Comparison of ENCODE assay signal across 25 cellular contexts in the genomic region with DNA sequence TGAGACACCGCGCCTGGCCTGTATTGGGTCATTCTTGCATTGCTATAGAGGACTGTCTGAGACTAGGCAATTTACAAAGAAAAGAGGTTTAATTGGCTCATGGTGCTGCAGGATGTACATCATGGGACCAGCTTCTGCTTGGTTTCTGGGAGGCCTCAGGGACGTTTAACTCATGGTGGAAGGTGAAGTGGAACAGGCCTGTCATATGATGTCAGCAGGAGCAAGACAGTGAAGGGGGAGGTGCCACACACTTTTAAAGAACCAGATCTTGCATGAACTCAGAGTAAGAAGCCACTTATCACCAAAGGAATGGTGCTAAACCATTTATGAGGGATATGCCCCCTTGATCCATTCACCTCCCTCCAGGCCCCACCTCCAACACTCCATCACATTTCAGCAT. TPM values are rescaled to one million over a fixed set of nuclear protein-coding genes. Genes with fewer than 3 reads are reported as not detected.
"Had no signal": no experiment of that assay in that cellular context is flagged by ENCODE, and none has a peak within 500 bp of the region (broad histone marks: within the 10 kb centered on the region; RNA-seq: fewer than 3 reads in every experiment).

No MANE protein-coding gene starts in this region.

- H3K9me3 ChIP-seq: esophagus squamous epithelium, heart right ventricle, left lung, neutrophil, right lobe of liver, suprapubic skin, tibial artery, upper lobe of right lung had no signal

- H3K4me3 Mint-ChIP-seq: activated T-cell treated with anti-CD3 and anti-CD28 coated beads, Interleukin-2, amount 50 U/mL, for 72 hours; central memory CD8-positive, alpha-beta T cell; dendritic cell treated with granulocyte-macrophage colony-stimulating factor and Interleukin-4, amounts not matched to agents 40 ng/mL and 50 ng/mL, for 4 days; endodermal cell; nephron progenitor cell had no signal

- H3K4me3 ChIP-seq: esophagus squamous epithelium, heart right ventricle, left lung, lung, right lobe of liver, suprapubic skin, tibial artery, upper lobe of right lung had no signal

- H3K27ac ChIP-seq: esophagus squamous epithelium, heart right ventricle, left lung, neutrophil, right lobe of liver, suprapubic skin, tibial artery, upper lobe of right lung had no signal

- H3K9me3 Mint-ChIP-seq: activated T-cell treated with anti-CD3 and anti-CD28 coated beads, Interleukin-2, amount 50 U/mL, for 72 hours; central memory CD8-positive, alpha-beta T cell; dendritic cell treated with granulocyte-macrophage colony-stimulating factor and Interleukin-4, amounts not matched to agents 40 ng/mL and 50 ng/mL, for 4 days; endodermal cell; nephron progenitor cell had no signal

- H3K27me3 ChIP-seq: esophagus squamous epithelium, heart right ventricle, left lung, neutrophil, right lobe of liver, suprapubic skin, tibial artery, upper lobe of right lung had no signal

- FAIRE-seq: bronchial epithelial cell had no signal

- DNase-seq: activated CD4-positive, alpha-beta T cell treated with anti-CD3 and anti-CD28 coated beads for 4 hours; activated CD4-positive, alpha-beta T cell treated with anti-CD3 and anti-CD28 coated beads, Interleukin-2, amount 50 U/mL, for 4 hours; activated CD4-positive, CD25-positive, alpha-beta regulatory T cell; activated effector memory CD4-positive, alpha-beta T cell treated with Interleukin-2 at 50 U/mL for 16 hours; activated naive CD4-positive, alpha-beta T cell treated with anti-CD3 and anti-CD28 coated beads, Interleukin-2, amount 50 U/mL, for 16 hours; activated T-cell treated with anti-CD3 and anti-CD28 coated beads, Interleukin-2, amount 50 U/mL, for 72 hours; anterior cingulate cortex; endodermal cell; esophagus squamous epithelium; foreskin melanocyte; heart right ventricle; left lung; nephron progenitor cell; right lobe of liver; stimulated activated CD4-positive, alpha-beta T cell treated with anti-CD3 and anti-CD28 coated beads, Interleukin-2, amount 100 ng/mL, for 48 hours; T-helper 1 cell; tibial artery; upper lobe of right lung had no signal

- H3K4me1 Mint-ChIP-seq: endodermal cell, nephron progenitor cell had no signal

- H3K27me3 Mint-ChIP-seq: central memory CD8-positive, alpha-beta T cell; dendritic cell treated with granulocyte-macrophage colony-stimulating factor and Interleukin-4, amounts not matched to agents 40 ng/mL and 50 ng/mL, for 4 days; progenitor cell of endocrine pancreas had no signal

- ATAC-seq: activated T-cell treated with anti-CD3 and anti-CD28 coated beads, Interleukin-2, amount 50 U/mL, for 72 hours; heart right ventricle; left lung; upper lobe of right lung had no signal

- H3K4me1 ChIP-seq: esophagus squamous epithelium, heart right ventricle, left lung, right lobe of liver, suprapubic skin, tibial artery, upper lobe of right lung had no signal

- H3K27ac Mint-ChIP-seq: activated T-cell treated with anti-CD3 and anti-CD28 coated beads, Interleukin-2, amount 50 U/mL, for 72 hours; dendritic cell treated with granulocyte-macrophage colony-stimulating factor and Interleukin-4, amounts not matched to agents 40 ng/mL and 50 ng/mL, for 4 days; endodermal cell; nephron progenitor cell; progenitor cell of endocrine pancreas had no signal

RNA-seq across cellular contexts. Expression of a gene that starts 32.8 kb away (rescaled TPM):
- total RNA-seq: esophagus squamous epithelium, suprapubic skin had no signal
